In the genomic region with DNA sequence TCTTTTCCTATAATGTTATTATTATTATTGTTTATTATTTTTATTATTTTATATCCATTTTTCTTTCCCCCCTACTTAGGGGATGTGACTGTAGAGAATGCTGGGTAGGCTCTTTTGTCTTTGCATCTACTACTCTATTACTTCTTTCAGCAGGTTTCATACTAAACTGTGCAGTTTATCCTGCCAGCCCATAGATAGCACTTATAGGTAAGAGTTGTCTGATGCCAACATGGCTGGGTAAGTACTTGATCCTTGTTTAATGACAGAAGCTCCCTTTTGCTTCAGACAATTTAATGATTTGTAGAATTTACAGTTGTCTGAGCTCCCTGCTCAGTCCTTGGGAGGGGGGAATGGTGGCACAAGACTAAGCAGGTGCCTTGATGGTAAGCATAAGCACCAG, we compare ENCODE assay signal across 22 cellular contexts.
DNase-seq lines count a peak whose midpoint lies in the region; ATAC-seq and TF ChIP-seq lines count a peak whose summit lies in the region.
"Had no signal": no experiment of that assay in that cellular context is flagged by ENCODE, and none has a peak within 500 bp of the region (broad histone marks: within the 10 kb centered on the region; RNA-seq: fewer than 3 reads in every experiment).

No MANE protein-coding gene starts in this region.

- no peak overlapping the region for H3K4me3 ChIP-seq in LNCaP clone FGC (ENCODE audit: low read depth, low read length)
- no peak overlapping the region for H3K4me3 ChIP-seq in SK-N-SH (ENCODE audit: low read depth in 2 of 2, low read length in 1 of 2)
- no peak overlapping the region for H3K4me3 ChIP-seq in mucosa of descending colon
- no peak overlapping the region for H3K4me3 ChIP-seq in dorsolateral prefrontal cortex
- H3K4me3 ChIP-seq: tibial artery had no signal

- H4K20me1 ChIP-seq in SK-N-SH (ENCODE audit: insufficient read depth), result no peaks in the 10 kb centered on the region

- peaks cover 30% of the 10 kb centered on the region for H3K9me3 Mint-ChIP-seq in mesothelial cell of epicardium

- DNase-seq in GM13977 (ENCODE audit: low spot score) (no peak), LNCaP clone FGC (ENCODE audit: low read depth) (no peak), SK-N-SH (no peak), foreskin melanocyte (peak; percentile 10), mucosa of descending colon (no peak), mesothelial cell of epicardium (ENCODE audit: low spot score in 2 of 2, unreplicated experiment in 2 of 2) (no peak), dorsolateral prefrontal cortex (no peak)
- DNase-seq: activated CD4-positive, alpha-beta memory T cell treated with anti-CD3 and anti-CD28 coated beads, Interleukin-2, amount 10 ng/mL, durations not matched to agents 7 days and 5 days; activated naive CD4-positive, alpha-beta T cell treated with anti-CD3 and anti-CD28 coated beads for 36 hours; activated T-cell treated with anti-CD3 and anti-CD28 coated beads, Interleukin-2, amount 50 U/mL, for 24 hours; AML-193; aorta; endodermal cell; IMR-90; mammary epithelial cell; naive B cell; NCI-H2081 treated with DMSO at 0.1 percent for 48 hours; NCI-H526 treated with DMSO at 0.1 percent for 48 hours; stimulated activated CD4-positive, alpha-beta T cell treated with anti-CD3 and anti-CD28 coated beads, Interleukin-2, amount 100 ng/mL, for 24 hours; stimulated activated naive CD8-positive, alpha-beta T cell treated with anti-CD3 and anti-CD28 coated beads, Interleukin-15, Interleukin-2, amounts not matched to agents 100 U/mL and 50 U/mL, for 24 hours; tibial artery had no signal

- intact Hi-C loops in mucosa of descending colon (cut with DNase I, micrococcal nuclease) (no loop called here), dorsolateral prefrontal cortex (cut with DNase I) (no loop called here)

- H3K9me2 ChIP-seq in SK-N-SH, result no peaks in the 10 kb centered on the region

- H3K36me3 ChIP-seq in SK-N-SH (replicated peaks in 1 of 2; ENCODE audit: control insufficient read depth in 1 of 2, insufficient read depth in 2 of 2, low read length in 1 of 2), result no peaks in the 10 kb centered on the region
- no peaks in the 10 kb centered on the region for H3K36me3 ChIP-seq in mucosa of descending colon (ENCODE audit: low read depth)
- H3K36me3 ChIP-seq: tibial artery had no signal

- no peak for ATAC-seq in mucosa of descending colon
- ATAC-seq: stimulated activated naive CD8-positive, alpha-beta T cell treated with anti-CD3 and anti-CD28 coated beads, Interleukin-15, Interleukin-2, amounts not matched to agents 100 U/mL and 50 U/mL, for 24 hours had no signal

- H3K27me3 Mint-ChIP-seq in mesothelial cell of epicardium (ENCODE audit: low read depth), result no peaks in the 10 kb centered on the region
- H3K27me3 Mint-ChIP-seq: activated CD4-positive, alpha-beta memory T cell treated with anti-CD3 and anti-CD28 coated beads, Interleukin-2, amount 10 ng/mL, durations not matched to agents 7 days and 5 days; activated T-cell treated with anti-CD3 and anti-CD28 coated beads, Interleukin-2, amount 50 U/mL, for 24 hours; naive B cell had no signal

- H3K9ac ChIP-seq in SK-N-SH, result no peak overlapping the region
- H3K9ac ChIP-seq: parathyroid adenoma had no signal

- no peak overlapping the region for H2AFZ ChIP-seq in SK-N-SH (ENCODE audit: low read depth)
- H2AFZ ChIP-seq: parathyroid adenoma had no signal

- TF ChIP-seq CTCF in GM13977 (IDR thresholded peaks at IDR 0.05; ENCODE audit: extremely low read depth, insufficient read depth, missing control alignments) (peak; percentile 46), LNCaP clone FGC (IDR thresholded peaks at IDR 0.05; ENCODE audit: control insufficient read depth, extremely low read depth, insufficient read depth) (0 out of 2 replicates have a peak, but pooled peaks have one; percentile 17), SK-N-SH (IDR thresholded peaks at IDR 0.05) (peak; percentile 44), mucosa of descending colon (IDR thresholded peaks at IDR 0.05) (no peak), mesothelial cell of epicardium (IDR thresholded peaks at IDR 0.05; ENCODE audit: unreplicated experiment) (no peak), dorsolateral prefrontal cortex (IDR thresholded peaks at IDR 0.05 in 54 of 56, conservative IDR thresholded peaks at IDR 0.05 in 2 of 56; ENCODE audit: low read depth in 1 of 56, partially characterized antibody in 56 of 56) (peak in 1 of 56 donors; percentile 5)

- H3K4me1 Mint-ChIP-seq in mesothelial cell of epicardium, result no peaks in the 10 kb centered on the region
- H3K4me1 Mint-ChIP-seq: activated CD4-positive, alpha-beta memory T cell treated with anti-CD3 and anti-CD28 coated beads, Interleukin-2, amount 10 ng/mL, durations not matched to agents 7 days and 5 days; naive B cell had no signal

- H3K27me3 ChIP-seq in SK-N-SH (ENCODE audit: insufficient read depth), result no peaks in the 10 kb centered on the region
- H3K27me3 ChIP-seq in dorsolateral prefrontal cortex, result no peaks in the 10 kb centered on the region
- H3K27me3 ChIP-seq: tibial artery had no signal

- no peaks in the 10 kb centered on the region for H3K9me3 ChIP-seq in SK-N-SH
- peaks cover 40% of the 10 kb centered on the region for H3K9me3 ChIP-seq in mucosa of descending colon
- H3K9me3 ChIP-seq: tibial artery had no signal

- no peaks in the 10 kb centered on the region for H3K79me2 ChIP-seq in SK-N-SH (ENCODE audit: insufficient read depth)
- H3K79me2 ChIP-seq: parathyroid adenoma had no signal

- no peaks in the 10 kb centered on the region for H3K36me3 Mint-ChIP-seq in mesothelial cell of epicardium
- H3K36me3 Mint-ChIP-seq: naive B cell had no signal

- H3K27ac ChIP-seq in SK-N-SH (ENCODE audit: low read depth in 2 of 2, low read length in 1 of 2), result no peak overlapping the region
- no peak overlapping the region for H3K27ac ChIP-seq in dorsolateral prefrontal cortex
- H3K27ac ChIP-seq: parathyroid adenoma, tibial artery had no signal

- CTCF ChIA-PET in SK-N-SH (lab: Yijun Ruan, JAX), result no interaction called here

- H3F3A ChIP-seq in SK-N-SH (replicated peaks; ENCODE audit: insufficient read depth), result no peaks in the 10 kb centered on the region

- no peak overlapping the region for H3K4me3 Mint-ChIP-seq in mesothelial cell of epicardium
- H3K4me3 Mint-ChIP-seq: activated CD4-positive, alpha-beta memory T cell treated with anti-CD3 and anti-CD28 coated beads, Interleukin-2, amount 10 ng/mL, durations not matched to agents 7 days and 5 days; activated naive CD4-positive, alpha-beta T cell treated with anti-CD3 and anti-CD28 coated beads for 36 hours; activated T-cell treated with anti-CD3 and anti-CD28 coated beads, Interleukin-2, amount 50 U/mL, for 24 hours; endodermal cell; naive B cell had no signal

- peak; percentile 63 for TF ChIP-seq RAD21 in SK-N-SH (IDR thresholded peaks at IDR 0.05; ENCODE audit: low read length)

- H3K27ac Mint-ChIP-seq in mesothelial cell of epicardium, result no peak overlapping the region
- H3K27ac Mint-ChIP-seq: activated CD4-positive, alpha-beta memory T cell treated with anti-CD3 and anti-CD28 coated beads, Interleukin-2, amount 10 ng/mL, durations not matched to agents 7 days and 5 days; activated naive CD4-positive, alpha-beta T cell treated with anti-CD3 and anti-CD28 coated beads for 36 hours; activated T-cell treated with anti-CD3 and anti-CD28 coated beads, Interleukin-2, amount 50 U/mL, for 24 hours; endodermal cell; naive B cell had no signal

- H3K4me1 ChIP-seq in SK-N-SH (ENCODE audit: control insufficient read depth in 1 of 2, insufficient read depth in 2 of 2, low read depth in 1 of 2, low read length in 1 of 2) (no peaks in the 10 kb centered on the region; a peak in 1 of 4 replicates), mucosa of descending colon (ENCODE audit: low read depth) (no peaks in the 10 kb centered on the region)
- H3K4me1 ChIP-seq: parathyroid adenoma, tibial artery had no signal

- no peak for TF ChIP-seq EP300 in SK-N-SH (IDR thresholded peaks at IDR 0.05; ENCODE audit: borderline replicate concordance in 1 of 2, low read depth in 1 of 2, low read length in 1 of 2)

- POLR2A ChIA-PET in SK-N-SH (lab: Yijun Ruan, JAX), result no interaction called here

- in situ Hi-C loops in GM13977 (cut with MboI; ENCODE audit: low pct_unique_long_range_greater_than_20kb, low sequenced_read_pairs, unreplicated experiment), result no loop called here

- no peak overlapping the region for H3K4me2 ChIP-seq in SK-N-SH

TF ChIP-seq in SK-N-SH, 30 proteins besides CTCF, POLR2A, EP300 and RAD21:
- TF ChIP-seq SIN3A (IDR thresholded peaks at IDR 0.05; ENCODE audit: borderline replicate concordance, low read depth, low read length) (no peak), SMC3 (IDR thresholded peaks at IDR 0.05; ENCODE audit: low read depth, low read length) (peak; percentile 39)
- TF ChIP-seq, protein P1, sequence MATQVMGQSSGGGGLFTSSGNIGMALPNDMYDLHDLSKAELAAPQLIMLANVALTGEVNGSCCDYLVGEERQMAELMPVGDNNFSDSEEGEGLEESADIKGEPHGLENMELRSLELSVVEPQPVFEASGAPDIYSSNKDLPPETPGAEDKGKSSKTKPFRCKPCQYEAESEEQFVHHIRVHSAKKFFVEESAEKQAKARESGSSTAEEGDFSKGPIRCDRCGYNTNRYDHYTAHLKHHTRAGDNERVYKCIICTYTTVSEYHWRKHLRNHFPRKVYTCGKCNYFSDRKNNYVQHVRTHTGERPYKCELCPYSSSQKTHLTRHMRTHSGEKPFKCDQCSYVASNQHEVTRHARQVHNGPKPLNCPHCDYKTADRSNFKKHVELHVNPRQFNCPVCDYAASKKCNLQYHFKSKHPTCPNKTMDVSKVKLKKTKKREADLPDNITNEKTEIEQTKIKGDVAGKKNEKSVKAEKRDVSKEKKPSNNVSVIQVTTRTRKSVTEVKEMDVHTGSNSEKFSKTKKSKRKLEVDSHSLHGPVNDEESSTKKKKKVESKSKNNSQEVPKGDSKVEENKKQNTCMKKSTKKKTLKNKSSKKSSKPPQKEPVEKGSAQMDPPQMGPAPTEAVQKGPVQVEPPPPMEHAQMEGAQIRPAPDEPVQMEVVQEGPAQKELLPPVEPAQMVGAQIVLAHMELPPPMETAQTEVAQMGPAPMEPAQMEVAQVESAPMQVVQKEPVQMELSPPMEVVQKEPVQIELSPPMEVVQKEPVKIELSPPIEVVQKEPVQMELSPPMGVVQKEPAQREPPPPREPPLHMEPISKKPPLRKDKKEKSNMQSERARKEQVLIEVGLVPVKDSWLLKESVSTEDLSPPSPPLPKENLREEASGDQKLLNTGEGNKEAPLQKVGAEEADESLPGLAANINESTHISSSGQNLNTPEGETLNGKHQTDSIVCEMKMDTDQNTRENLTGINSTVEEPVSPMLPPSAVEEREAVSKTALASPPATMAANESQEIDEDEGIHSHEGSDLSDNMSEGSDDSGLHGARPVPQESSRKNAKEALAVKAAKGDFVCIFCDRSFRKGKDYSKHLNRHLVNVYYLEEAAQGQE (IDR thresholded peaks at IDR 0.05; ENCODE audit: low read depth, low read length), result no peak

Comparison
In these comparisons a context has a peak if more than half of its experiments do, and no peak if none do; other contexts are left out.
1. CTCF ChIP-seq: peak in GM13977 (single experiment), LNCaP clone FGC (single experiment) and SK-N-SH (single experiment); none in mucosa of descending colon (single experiment) and mesothelial cell of epicardium (single experiment).